ENCODE assay signal across 1 cellular context in the genomic region with DNA sequence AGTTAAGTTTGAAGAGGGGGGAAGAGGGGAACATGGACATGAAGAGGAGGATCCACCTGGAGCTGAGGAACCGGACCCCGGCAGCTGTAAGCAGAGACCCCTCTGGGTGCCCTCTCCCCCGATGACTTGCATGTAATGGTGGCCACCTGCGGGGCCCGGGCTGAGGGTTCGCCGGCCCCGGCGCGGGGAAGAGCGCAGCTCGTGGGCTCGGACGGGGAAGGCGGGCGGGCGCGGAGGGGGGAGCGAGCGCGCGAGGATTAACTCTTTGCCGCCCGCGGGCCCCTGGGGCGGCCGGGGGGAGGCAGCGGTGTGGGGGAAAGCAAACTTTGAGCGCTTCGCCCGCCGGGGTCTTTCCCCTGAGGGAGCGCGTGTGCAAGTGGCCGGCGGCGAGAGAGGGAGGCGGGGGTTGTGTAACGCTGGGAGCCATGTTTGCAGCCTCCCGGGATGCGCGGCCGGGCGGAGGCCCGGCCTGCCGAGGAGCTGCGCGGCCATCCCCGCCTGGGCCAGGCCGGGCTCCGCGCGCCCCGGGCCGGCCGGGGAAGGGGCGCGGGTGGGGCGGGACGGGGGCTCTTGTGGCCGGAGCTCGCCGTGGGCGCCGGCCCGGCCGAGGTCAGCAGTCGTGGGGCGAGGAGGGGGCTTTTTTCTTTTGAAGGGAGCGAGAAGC.
TF ChIP-seq lines count a peak whose summit lies in the region.

No MANE protein-coding gene starts in this region.

TF ChIP-seq in endothelial cell of umbilical vein, 7 proteins besides CTCF, POLR2A, EP300 and RAD21:
- TF ChIP-seq, protein P1, sequence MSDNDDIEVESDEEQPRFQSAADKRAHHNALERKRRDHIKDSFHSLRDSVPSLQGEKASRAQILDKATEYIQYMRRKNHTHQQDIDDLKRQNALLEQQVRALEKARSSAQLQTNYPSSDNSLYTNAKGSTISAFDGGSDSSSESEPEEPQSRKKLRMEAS (IDR thresholded peaks at IDR 0.05; ENCODE audit: insufficient read depth, insufficient read length), result no peak
- TF ChIP-seq GATA2 (IDR thresholded peaks at IDR 0.05; ENCODE audit: insufficient read depth, insufficient read length, low read depth, low read length), result no peak
- no peak for TF ChIP-seq FOS (IDR thresholded peaks at IDR 0.05; ENCODE audit: borderline replicate concordance, insufficient read depth, low read length)
- no peak for TF ChIP-seq JUN (IDR thresholded peaks at IDR 0.05; ENCODE audit: borderline replicate concordance, insufficient read depth, insufficient read length, low read depth)
- no peak for TF ChIP-seq POLR2AphosphoS5 (IDR thresholded peaks at IDR 0.05; ENCODE audit: insufficient read depth, low read depth, low read length)
- TF ChIP-seq MYC (IDR thresholded peaks at IDR 0.05; ENCODE audit: low read depth, low read length), result no peak
- TF ChIP-seq EZH2 (IDR thresholded peaks at IDR 0.05; ENCODE audit: borderline replicate concordance, low read depth, low read length, severe bottlenecking), result no peak
TF ChIP-seq in endothelial cell of umbilical vein: peak in this region for 0.
